14 cellular contexts compared by ENCODE assay signal in genomic region chr5:138568061-138568824, GRCh38. TPM values are rescaled to one million over a fixed set of nuclear protein-coding genes. Genes with fewer than 3 reads are reported as not detected.
DNase-seq lines count a peak whose midpoint lies in the region; ATAC-seq and TF ChIP-seq lines count a peak whose summit lies in the region.
"Had no signal": no experiment of that assay in that cellular context is flagged by ENCODE, and none has a peak within 500 bp of the region (broad histone marks: within the 10 kb centered on the region; RNA-seq: fewer than 3 reads in every experiment).

No MANE protein-coding gene starts in this region.

- peaks cover 76% of the 10 kb centered on the region for H3K4me1 Mint-ChIP-seq in activated CD8-positive, alpha-beta memory T cell treated with anti-CD3 and anti-CD28 coated beads, Interleukin-2, amount 10 ng/mL, durations not matched to agents 7 days and 5 days

- TF ChIP-seq CTCF in RWPE1 (conservative IDR thresholded peaks at IDR 0.05; ENCODE audit: low read depth) (no peak), choroid plexus epithelial cell (conservative IDR thresholded peaks at IDR 0.05; ENCODE audit: low read depth, low read length) (peak; percentile 19), sigmoid colon (IDR thresholded peaks at IDR 0.05) (no peak)

- CTCF ChIA-PET in activated CD8-positive, alpha-beta memory T cell treated with anti-CD3 and anti-CD28 coated beads, Interleukin-2, amount 10 ng/mL, durations not matched to agents 7 days and 5 days (lab: Charles Lee): interaction anchor here (0.7 to 3.8 kb wide), 6 partner anchors 11 to 119 kb away, joined by 3 to 16 read pairs (median 4); no protein-coding TSS in a partner anchor
- CTCF ChIA-PET in RWPE1 (lab: Yijun Ruan, JAX): interaction anchor here (0.5 to 0.6 kb wide), 3 partner anchors 104 to 330 kb away, joined by 3 to 4 read pairs (median 3); no protein-coding TSS in a partner anchor

- intact Hi-C loops in sigmoid colon (cut with DNase I): no loop called here

- WGBS in sigmoid colon, 2 donors: 90 to 91% methylated on average over 16 of the region's 16 CpGs

- H3K27me3 ChIP-seq in sigmoid colon: no peaks in the 10 kb centered on the region

- ATAC-seq in activated CD8-positive, alpha-beta memory T cell treated with anti-CD3 and anti-CD28 coated beads, Interleukin-2, amount 10 ng/mL, durations not matched to agents 7 days and 5 days: no peak
- ATAC-seq: activated T-cell treated with anti-CD3 and anti-CD28 coated beads, Interleukin-2, amount 50 U/mL, for 4 hours had no signal

- H3K9me3 ChIP-seq in sigmoid colon: no peaks in the 10 kb centered on the region

- no peak overlapping the region for H3K4me3 Mint-ChIP-seq in activated CD8-positive, alpha-beta memory T cell treated with anti-CD3 and anti-CD28 coated beads, Interleukin-2, amount 10 ng/mL, durations not matched to agents 7 days and 5 days
- H3K4me3 Mint-ChIP-seq: activated T-cell treated with anti-CD3 and anti-CD28 coated beads, Interleukin-2, amount 50 U/mL, for 4 hours had no signal

- DNase-seq in activated CD8-positive, alpha-beta memory T cell treated with anti-CD3 and anti-CD28 coated beads, Interleukin-2, amount 10 ng/mL, durations not matched to agents 7 days and 5 days: no peak
- DNase-seq in activated CD8-positive, alpha-beta memory T cell treated with anti-CD3 and anti-CD28 coated beads, Interleukin-2, amount 50 U/mL, for 48 hours: no peak
- DNase-seq in RWPE1 (ENCODE audit: low spot score) (no peak), choroid plexus epithelial cell (ENCODE audit: low read depth) (peak; percentile 36), non-pigmented ciliary epithelial cell (ENCODE audit: low read depth) (peak; percentile 30), sigmoid colon (no peak), hepatic stellate cell (ENCODE audit: low spot score) (no peak), NCI-H345 (lab: John Stamatoyannopoulos, UW) (no peak)
- DNase-seq: activated T-cell treated with anti-CD3 and anti-CD28 coated beads, Interleukin-2, amount 50 U/mL, for 4 hours; hippocampal formation; NCI-H1048; NK-92 treated with Interleukin-12 subunit alpha and Interleukin-12 subunit beta, amount 100 ng/mL, for 24 hours; small intestine; T-helper 9 cell had no signal

- peaks cover 0 to 13% (median 8%) of the 10 kb centered on the region in 4 donors for H3K4me1 ChIP-seq in sigmoid colon

- peaks cover 63 to 100% (median 81%) of the 10 kb centered on the region in 4 donors for H3K36me3 ChIP-seq in sigmoid colon

- H3K27ac ChIP-seq in RWPE1 (peak overlapping the region; percentile 48), sigmoid colon (no peak overlapping the region)

- no peak for TF ChIP-seq EP300 in sigmoid colon (IDR thresholded peaks at IDR 0.05)

- POLR2A ChIA-PET in RWPE1 (lab: Yijun Ruan, JAX; ENCODE audit: low non-redundant PET): interaction anchor here (0.5 kb wide), 1 partner anchor 13 kb away, joined by 3 read pairs; no protein-coding TSS in a partner anchor

- no peaks in the 10 kb centered on the region for H3K9me3 Mint-ChIP-seq in activated CD8-positive, alpha-beta memory T cell treated with anti-CD3 and anti-CD28 coated beads, Interleukin-2, amount 10 ng/mL, durations not matched to agents 7 days and 5 days (ENCODE audit: low read depth)
- H3K9me3 Mint-ChIP-seq: activated T-cell treated with anti-CD3 and anti-CD28 coated beads, Interleukin-2, amount 50 U/mL, for 4 hours had no signal

- H3K27me3 Mint-ChIP-seq in activated CD8-positive, alpha-beta memory T cell treated with anti-CD3 and anti-CD28 coated beads, Interleukin-2, amount 10 ng/mL, durations not matched to agents 7 days and 5 days: no peaks in the 10 kb centered on the region

- H3K27ac Mint-ChIP-seq in activated CD8-positive, alpha-beta memory T cell treated with anti-CD3 and anti-CD28 coated beads, Interleukin-2, amount 10 ng/mL, durations not matched to agents 7 days and 5 days: peak overlapping the region; percentile 65

- peaks cover 70% of the 10 kb centered on the region for H3K36me3 Mint-ChIP-seq in activated CD8-positive, alpha-beta memory T cell treated with anti-CD3 and anti-CD28 coated beads, Interleukin-2, amount 10 ng/mL, durations not matched to agents 7 days and 5 days

- H3K4me3 ChIP-seq in choroid plexus epithelial cell (ENCODE audit: low read depth, low read length) (no peak overlapping the region), sigmoid colon (no peak overlapping the region)

- no peak for TF ChIP-seq POLR2A in sigmoid colon (IDR thresholded peaks at IDR 0.05)

RNA-seq across cellular contexts. Expression of gene HSPA9, which starts 7.0 kb away (rescaled TPM):
- total RNA-seq in activated CD8-positive, alpha-beta memory T cell treated with anti-CD3 and anti-CD28 coated beads, Interleukin-2, amount 10 ng/mL, durations not matched to agents 7 days and 5 days: 100 to 1,000 TPM; 208 to 309 TPM
- total RNA-seq in sigmoid colon: 100 to 1,000 TPM; 148 to 244 (median 192) TPM
- 100 to 1,000 TPM in 2 of 3 donors, 10 to 100 TPM in 1; 75.1 to 136 (median 101) TPM for polyA plus RNA-seq in sigmoid colon

RNA-seq across cellular contexts. Expression of gene ETF1, which starts 25.2 kb away (rescaled TPM):
- total RNA-seq in activated CD8-positive, alpha-beta memory T cell treated with anti-CD3 and anti-CD28 coated beads, Interleukin-2, amount 10 ng/mL, durations not matched to agents 7 days and 5 days: 100 to 1,000 TPM in 1 of 2 experiments, 10 to 100 TPM in 1; 92.2 to 134 TPM
- total RNA-seq in sigmoid colon: 100 to 1,000 TPM in 2 of 4 donors, 10 to 100 TPM in 2; 67.0 to 117 (median 106) TPM
- polyA plus RNA-seq in sigmoid colon: 10 to 100 TPM; 49.9 to 62.0 (median 58.4) TPM

Comparison
In these comparisons a context has a peak if more than half of its experiments do, and no peak if none do; other contexts are left out.
1. DNase-seq: peak in choroid plexus epithelial cell (single experiment) and non-pigmented ciliary epithelial cell (single experiment); none in activated CD8-positive, alpha-beta memory T cell treated with anti-CD3 and anti-CD28 coated beads, Interleukin-2, amount 10 ng/mL, durations not matched to agents 7 days and 5 days (single experiment), activated CD8-positive, alpha-beta memory T cell treated with anti-CD3 and anti-CD28 coated beads, Interleukin-2, amount 50 U/mL, for 48 hours (single experiment), RWPE1 (single experiment), sigmoid colon (single experiment), hepatic stellate cell (single experiment) and NCI-H345 (single experiment).